In genomic region chrY:12537226-12537839, GRCh38 we compare ENCODE assay signal across 17 cellular contexts.
DNase-seq lines count a peak whose midpoint lies in the region; ATAC-seq, FAIRE-seq and TF ChIP-seq lines count a peak whose summit lies in the region.
"Had no signal": no experiment of that assay in that cellular context is flagged by ENCODE, and none has a peak within 500 bp of the region (broad histone marks: within the 10 kb centered on the region; RNA-seq: fewer than 3 reads in every experiment).

No MANE protein-coding gene starts in this region.

- H3K4me3 Mint-ChIP-seq in activated CD4-positive, alpha-beta T cell treated with anti-CD3 and anti-CD28 coated beads, Interleukin-2, amount 10 ng/mL, durations not matched to agents 24 days and 14 days = peak overlapping the region; percentile 67
- peak overlapping the region; percentile 63 for H3K4me3 Mint-ChIP-seq in activated CD8-positive, alpha-beta T cell treated with anti-CD3 and anti-CD28 coated beads for 36 hours

- in situ Hi-C loops in HepG2 (cut with HindIII; ENCODE audit: extremely low pct_ligation_motif_present, low pct_unique_long_range_greater_than_20kb) (no loop called here), GM13976 (cut with MboI; ENCODE audit: low sequenced_read_pairs, unreplicated experiment) (no loop called here)

- no peaks in the 10 kb centered on the region for H4K20me1 ChIP-seq in HepG2 (ENCODE audit: insufficient read depth, low read length)

- H3K4me1 ChIP-seq in HepG2 (ENCODE audit: insufficient read depth, low read length) (no peaks in the 10 kb centered on the region), colonic mucosa (no peaks in the 10 kb centered on the region)
- H3K4me1 ChIP-seq: thyroid gland had no signal

- intact Hi-C loops in activated CD4-positive, alpha-beta T cell treated with anti-CD3 and anti-CD28 coated beads, Interleukin-2, amount 10 ng/mL, durations not matched to agents 24 days and 14 days (cut with micrococcal nuclease) = no loop called here
- intact Hi-C loops in activated CD8-positive, alpha-beta T cell treated with anti-CD3 and anti-CD28 coated beads for 36 hours (cut with micrococcal nuclease) = no loop called here
- intact Hi-C loops in HepG2 (cut with micrococcal nuclease; ENCODE audit: unreplicated experiment) = no loop called here
- intact Hi-C loops in colonic mucosa (cut with DNase I) = no loop called here

- POLR2A ChIA-PET in BJ (lab: Charles Lee) = no interaction called here
- POLR2A ChIA-PET in activated CD8-positive, alpha-beta T cell treated with anti-CD3 and anti-CD28 coated beads for 36 hours (lab: Charles Lee) = no interaction called here
- POLR2A ChIA-PET in HepG2 (lab: Yijun Ruan, JAX) = no interaction called here

- BruUV-seq in HepG2 (replicated peaks; lab: Mats Ljungman, UMichigan) = no TSS peak

- no peaks in the 10 kb centered on the region for H3K9me3 Mint-ChIP-seq in activated CD4-positive, alpha-beta T cell treated with anti-CD3 and anti-CD28 coated beads, Interleukin-2, amount 10 ng/mL, durations not matched to agents 24 days and 14 days
- H3K9me3 Mint-ChIP-seq in activated CD8-positive, alpha-beta T cell treated with anti-CD3 and anti-CD28 coated beads for 36 hours = no peaks in the 10 kb centered on the region

- no peak for TF ChIP-seq POLR2A in HepG2 (IDR thresholded peaks at IDR 0.05; ENCODE audit: insufficient read depth in 1 of 2, low read depth in 2 of 2, low read length in 2 of 2)

- H3K27ac ChIP-seq in HepG2 (ENCODE audit: extremely low read length, insufficient read depth, low read length) = no peak overlapping the region
- H3K27ac ChIP-seq in colonic mucosa = no peak overlapping the region
- H3K27ac ChIP-seq: thyroid gland had no signal

- peaks cover 2% of the 10 kb centered on the region for H3K4me1 Mint-ChIP-seq in activated CD4-positive, alpha-beta T cell treated with anti-CD3 and anti-CD28 coated beads, Interleukin-2, amount 10 ng/mL, durations not matched to agents 24 days and 14 days
- peaks cover 12% of the 10 kb centered on the region for H3K4me1 Mint-ChIP-seq in activated CD8-positive, alpha-beta T cell treated with anti-CD3 and anti-CD28 coated beads for 36 hours (ENCODE audit: low read depth)

- no peak overlapping the region for H3K9ac ChIP-seq in HepG2 (ENCODE audit: insufficient read depth, low read depth, low read length)
- H3K9ac ChIP-seq in colonic mucosa (ENCODE audit: low read depth in 2 of 2, low read length in 2 of 2) = no peak overlapping the region
- H3K9ac ChIP-seq: SK-N-SH had no signal

- no peaks in the 10 kb centered on the region for H3K36me3 Mint-ChIP-seq in activated CD4-positive, alpha-beta T cell treated with anti-CD3 and anti-CD28 coated beads, Interleukin-2, amount 10 ng/mL, durations not matched to agents 24 days and 14 days (ENCODE audit: low read depth)
- H3K36me3 Mint-ChIP-seq in activated CD8-positive, alpha-beta T cell treated with anti-CD3 and anti-CD28 coated beads for 36 hours (ENCODE audit: low read depth) = no peaks in the 10 kb centered on the region

- H3K27me3 ChIP-seq in BJ (ENCODE audit: control insufficient read depth, insufficient read depth, low read length) = no peaks in the 10 kb centered on the region
- H3K27me3 ChIP-seq in HepG2 (ENCODE audit: control insufficient read depth in 1 of 2, insufficient read depth in 2 of 2, low read length in 2 of 2) = no peaks in the 10 kb centered on the region
- no peaks in the 10 kb centered on the region for H3K27me3 ChIP-seq in colonic mucosa
- H3K27me3 ChIP-seq: thyroid gland had no signal

- TF ChIP-seq CTCF in BJ (IDR thresholded peaks at IDR 0.05; ENCODE audit: insufficient read depth, low read depth, low read length) = no peak
- no peak for TF ChIP-seq CTCF in activated CD8-positive, alpha-beta T cell treated with anti-CD3 and anti-CD28 coated beads for 36 hours (IDR thresholded peaks at IDR 0.05)
- TF ChIP-seq CTCF in HepG2 (CRISPR knock-in tag; IDR thresholded peaks at IDR 0.05) = no peak
- no peak for TF ChIP-seq CTCF in GM13976 (IDR thresholded peaks at IDR 0.05; ENCODE audit: borderline replicate concordance, control extremely low read depth, extremely low read depth, insufficient read depth, missing control alignments)
- TF ChIP-seq CTCF in colonic mucosa (IDR thresholded peaks at IDR 0.05) = no peak

- TF ChIP-seq EP300 in HepG2 (IDR thresholded peaks at IDR 0.05; ENCODE audit: low read depth in 2 of 2, low read length in 2 of 2) (no peak), HepG2 (CRISPR knock-in tag; IDR thresholded peaks at IDR 0.05; ENCODE audit: borderline replicate concordance) (no peak)

- no peak for DNase-seq in activated CD4-positive, alpha-beta T cell treated with anti-CD3 and anti-CD28 coated beads, Interleukin-2, amount 10 ng/mL, durations not matched to agents 24 days and 14 days
- DNase-seq in activated CD4-positive, alpha-beta T cell treated with anti-CD3 and anti-CD28 coated beads for 48 hours = no peak
- no peak for DNase-seq in BJ (ENCODE audit: low read depth)
- DNase-seq in activated CD8-positive, alpha-beta T cell treated with anti-CD3 and anti-CD28 coated beads for 36 hours = no peak
- no peak for DNase-seq in HepG2 (ENCODE audit: low spot score)
- no peak for DNase-seq in GM13976 (ENCODE audit: low spot score)
- no peak for DNase-seq in NCI-H187 treated with DMSO at 0.1 percent for 48 hours (lab: John Stamatoyannopoulos, UW)
- DNase-seq in colonic mucosa = no peak
- DNase-seq: amniotic stem cell, NCI-H1694, NCI-H524 treated with DMSO at 0.1 percent for 48 hours, SK-N-SH, thyroid gland had no signal

- no peak overlapping the region for H3K27ac Mint-ChIP-seq in activated CD4-positive, alpha-beta T cell treated with anti-CD3 and anti-CD28 coated beads, Interleukin-2, amount 10 ng/mL, durations not matched to agents 24 days and 14 days
- peak overlapping the region; percentile 52 for H3K27ac Mint-ChIP-seq in activated CD8-positive, alpha-beta T cell treated with anti-CD3 and anti-CD28 coated beads for 36 hours

- H3K79me2 ChIP-seq in HepG2 (ENCODE audit: insufficient read depth, low read length) = no peaks in the 10 kb centered on the region

- CTCF ChIA-PET in BJ (lab: Yijun Ruan, JAX) (interaction anchor here (0.7 kb wide), 1 partner anchor 11 kb away, joined by 3 read pairs; no protein-coding TSS in a partner anchor), HepG2 (lab: Yijun Ruan, JAX; ENCODE audit: low intra/inter-chr PET ratio, low total read pairs) (no interaction called here)
- CTCF ChIA-PET in activated CD8-positive, alpha-beta T cell treated with anti-CD3 and anti-CD28 coated beads for 36 hours (lab: Charles Lee) = no interaction called here

- no peak for FAIRE-seq in HepG2 (lab: Jason Lieb, UNC)
- FAIRE-seq: A204.1, D721Med, GM19239 had no signal

- H3K4me2 ChIP-seq in HepG2 (ENCODE audit: low read depth, low read length) = no peak overlapping the region
- H3K4me2 ChIP-seq: SK-N-SH had no signal

- H3K36me3 ChIP-seq in BJ (ENCODE audit: control insufficient read depth, insufficient read depth, low read length) = no peaks in the 10 kb centered on the region
- H3K36me3 ChIP-seq in HepG2 (replicated peaks in 1 of 2; ENCODE audit: control insufficient read depth in 1 of 2, insufficient read depth in 2 of 2, low read length in 2 of 2) = no peaks in the 10 kb centered on the region
- no peaks in the 10 kb centered on the region for H3K36me3 ChIP-seq in colonic mucosa
- H3K36me3 ChIP-seq: thyroid gland had no signal

- no peaks in the 10 kb centered on the region for H3K9me3 ChIP-seq in HepG2 (ENCODE audit: low read length)
- no peaks in the 10 kb centered on the region for H3K9me3 ChIP-seq in colonic mucosa
- H3K9me3 ChIP-seq: SK-N-SH, thyroid gland had no signal

- peaks cover 10% of the 10 kb centered on the region for H3K27me3 Mint-ChIP-seq in activated CD4-positive, alpha-beta T cell treated with anti-CD3 and anti-CD28 coated beads, Interleukin-2, amount 10 ng/mL, durations not matched to agents 24 days and 14 days
- peaks cover 7% of the 10 kb centered on the region for H3K27me3 Mint-ChIP-seq in activated CD8-positive, alpha-beta T cell treated with anti-CD3 and anti-CD28 coated beads for 36 hours

- WGBS in HepG2 (ENCODE audit: low lambda C conversion rate) = no CpG with 5 or more reads among the region's 44 CpGs

- H2AFZ ChIP-seq in HepG2 (ENCODE audit: low read length) = no peak overlapping the region

- H3K4me3 ChIP-seq in BJ (ENCODE audit: low read depth, low read length) = peak overlapping the region; percentile 27
- no peak overlapping the region for H3K4me3 ChIP-seq in HepG2 (replicated peaks in 1 of 3; ENCODE audit: insufficient read depth in 1 of 3, low read depth in 2 of 3, low read length in 3 of 3)
- H3K4me3 ChIP-seq in colonic mucosa = no peak overlapping the region
- H3K4me3 ChIP-seq: thyroid gland had no signal

- TF ChIP-seq RAD21 in HepG2 (CRISPR knock-in tag; IDR thresholded peaks at IDR 0.05) = no peak

- peak; percentile 20 for ATAC-seq in activated CD8-positive, alpha-beta T cell treated with anti-CD3 and anti-CD28 coated beads for 36 hours
- ATAC-seq in HepG2 = no peak
- ATAC-seq: esophagus mucosa had no signal

TF ChIP-seq in HepG2, 621 proteins besides CTCF, POLR2A, EP300 and RAD21:
- TF ChIP-seq ATM (IDR thresholded peaks at IDR 0.05; ENCODE audit: borderline replicate concordance) (no peak), ZNF800 (CRISPR knock-in tag; IDR thresholded peaks at IDR 0.05) (0 out of 2 replicates have a peak, but pooled peaks have one; percentile 48)
